ENCODE assay signal across 15 cellular contexts in the genomic region with DNA sequence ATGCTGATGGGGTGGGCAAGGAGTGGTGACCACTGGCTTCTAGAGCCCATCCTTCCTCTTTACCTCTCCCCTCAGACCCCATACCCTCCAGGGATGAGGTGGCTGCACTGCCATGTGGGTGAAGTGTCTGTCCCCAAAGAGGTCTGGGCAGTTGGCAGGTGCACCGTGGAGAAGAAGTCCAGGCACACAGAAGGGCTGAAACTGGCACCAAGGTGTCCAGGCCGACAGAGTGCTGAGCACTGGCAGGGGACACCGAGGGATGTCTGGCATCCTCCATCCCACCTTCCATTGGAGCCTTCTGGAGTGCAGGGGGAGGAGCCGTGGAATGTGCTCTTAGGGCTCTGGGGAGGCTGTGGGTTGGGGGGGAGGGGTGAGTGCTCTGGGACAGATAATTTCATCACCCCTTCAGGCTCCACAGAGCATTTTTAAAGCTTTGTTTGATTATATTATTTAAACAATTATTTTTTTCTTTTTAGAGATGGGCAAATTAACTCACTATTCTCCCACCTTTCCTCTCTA. TPM values are rescaled to one million over a fixed set of nuclear protein-coding genes. Genes with fewer than 3 reads are reported as not detected.
A peak's percentile ranks its signal among the peaks of the same experiment; 100 is the strongest.
DNase-seq lines count a peak whose midpoint lies in the region; ATAC-seq and TF ChIP-seq lines count a peak whose summit lies in the region.
"Had no signal": no experiment of that assay in that cellular context is flagged by ENCODE, and none has a peak within 500 bp of the region (broad histone marks: within the 10 kb centered on the region; RNA-seq: fewer than 3 reads in every experiment).

No MANE protein-coding gene starts in this region.

- peak overlapping the region; percentile 78 for H2AK5ac ChIP-seq in neuronal stem cell (ENCODE audit: low read depth, low read length)

- no peak overlapping the region for H3K4me3 Mint-ChIP-seq in WTC11
- no peak overlapping the region for H3K4me3 Mint-ChIP-seq in activated T-cell treated with anti-CD3 and anti-CD28 coated beads, Interleukin-2, amount 50 U/mL, for 4 hours

- WGBS in neuronal stem cell (ENCODE audit: extremely low coverage in 2 of 2, insufficient read length in 2 of 2, insufficient replicate concordance in 1 of 2), 2 donors: no CpG with 5 or more reads among the region's 4 CpGs

- H3K9me3 ChIP-seq in neuronal stem cell (replicated peaks in 1 of 2; ENCODE audit: control insufficient read depth in 2 of 2, insufficient read depth in 1 of 2, low read depth in 1 of 2, low read length in 2 of 2) (peaks cover 0 to 1% of the 10 kb centered on the region in 2 donors), Peyer's patch (no peaks in the 10 kb centered on the region)

- peaks cover 10 to 38% of the 10 kb centered on the region in 2 donors for H3K4me1 ChIP-seq in neuronal stem cell (ENCODE audit: control insufficient read depth in 2 of 2, insufficient read depth in 1 of 2, low read depth in 1 of 2, low read length in 2 of 2)
- no peaks in the 10 kb centered on the region for H3K4me1 ChIP-seq in Peyer's patch

- H3K36me3 ChIP-seq in neuronal stem cell (replicated peaks in 1 of 2; ENCODE audit: control insufficient read depth in 2 of 2, insufficient read depth in 2 of 2, low read length in 2 of 2): peaks cover 1 to 46% of the 10 kb centered on the region in 2 donors
- no peaks in the 10 kb centered on the region for H3K36me3 ChIP-seq in Peyer's patch

- peak overlapping the region in 1 of 2 donors; percentile 27 for H3K4me3 ChIP-seq in neuronal stem cell (ENCODE audit: low read length in 2 of 2)
- no peak overlapping the region for H3K4me3 ChIP-seq in Peyer's patch
- H3K4me3 ChIP-seq: GM23248, PC-9 had no signal

- no peaks in the 10 kb centered on the region for H3K36me3 Mint-ChIP-seq in WTC11
- H3K36me3 Mint-ChIP-seq in activated T-cell treated with anti-CD3 and anti-CD28 coated beads, Interleukin-2, amount 50 U/mL, for 4 hours (ENCODE audit: insufficient read depth): no peaks in the 10 kb centered on the region

- H3K27me3 Mint-ChIP-seq in WTC11 (ENCODE audit: low read depth): peaks cover 4% of the 10 kb centered on the region
- peaks cover 27% of the 10 kb centered on the region for H3K27me3 Mint-ChIP-seq in activated T-cell treated with anti-CD3 and anti-CD28 coated beads, Interleukin-2, amount 50 U/mL, for 4 hours (ENCODE audit: low read depth)

- no peak overlapping the region for H2AFZ ChIP-seq in neuronal stem cell (ENCODE audit: low read length)
- H2AFZ ChIP-seq: GM23248, PC-9 had no signal

- H3K27me3 ChIP-seq in neuronal stem cell (ENCODE audit: control insufficient read depth in 3 of 3, insufficient read depth in 3 of 3, low read depth in 1 of 3, low read length in 3 of 3) (no peaks in the 10 kb centered on the region), Peyer's patch (no peaks in the 10 kb centered on the region)

- no peak overlapping the region for H3K4me2 ChIP-seq in neuronal stem cell (ENCODE audit: insufficient read depth, low read length, poor library complexity, severe bottlenecking)

- POLR2A ChIA-PET in WTC11 (lab: Charles Lee): no interaction called here

- H4K8ac ChIP-seq in neuronal stem cell (ENCODE audit: low read depth, low read length): no peak overlapping the region

- no peak overlapping the region for H2BK15ac ChIP-seq in neuronal stem cell (ENCODE audit: low read length)

- no peak for TF ChIP-seq CTCF in C4-2B (conservative IDR thresholded peaks at IDR 0.05)
- TF ChIP-seq CTCF in WTC11 (IDR thresholded peaks at IDR 0.05): no peak
- no peak for TF ChIP-seq CTCF in Peyer's patch (IDR thresholded peaks at IDR 0.05)

- peaks cover 35% of the 10 kb centered on the region for H3K4me1 Mint-ChIP-seq in WTC11
- H3K4me1 Mint-ChIP-seq in activated T-cell treated with anti-CD3 and anti-CD28 coated beads, Interleukin-2, amount 50 U/mL, for 4 hours (ENCODE audit: low read depth): no peaks in the 10 kb centered on the region

- H3K9me3 Mint-ChIP-seq in WTC11: no peaks in the 10 kb centered on the region
- no peaks in the 10 kb centered on the region for H3K9me3 Mint-ChIP-seq in activated T-cell treated with anti-CD3 and anti-CD28 coated beads, Interleukin-2, amount 50 U/mL, for 4 hours

- CTCF ChIA-PET in WTC11 (lab: Charles Lee): interaction anchor here (1.4 kb wide), 1 partner anchor 9 kb away, joined by 3 read pairs; no protein-coding TSS in a partner anchor

- ATAC-seq in WTC11: 0 out of 2 replicates have a peak, but pooled peaks have one; percentile 11
- ATAC-seq in activated T-cell treated with anti-CD3 and anti-CD28 coated beads, Interleukin-2, amount 50 U/mL, for 4 hours: no peak

- no peak overlapping the region for H4K91ac ChIP-seq in neuronal stem cell (ENCODE audit: low read depth, low read length, poor library complexity)

- H3K14ac ChIP-seq in neuronal stem cell (ENCODE audit: low read length): no peak overlapping the region

- H3K18ac ChIP-seq in neuronal stem cell (ENCODE audit: low read length): peak overlapping the region; percentile 86

- H3K27ac ChIP-seq in C4-2B: peak overlapping the region; percentile 48
- no peak overlapping the region for H3K27ac ChIP-seq in neuronal stem cell (replicated peaks; ENCODE audit: low read length)
- H3K27ac ChIP-seq in Peyer's patch: no peak overlapping the region
- H3K27ac ChIP-seq: GM23248, PC-9 had no signal

- TF ChIP-seq POLR2A in Peyer's patch (IDR thresholded peaks at IDR 0.05): no peak

- H3K4ac ChIP-seq in neuronal stem cell (ENCODE audit: low read length): no peak overlapping the region

- DNase-seq in WTC11 (ENCODE audit: low spot score) (no peak), left kidney (ENCODE audit: low read depth, low spot score) (peak; percentile 52), neuronal stem cell (ENCODE audit: low spot score) (no peak), Peyer's patch (no peak), midbrain (lab: John Stamatoyannopoulos, UW) (no peak)
- no peak for DNase-seq in activated T-cell treated with anti-CD3 and anti-CD28 coated beads, Interleukin-2, amount 50 U/mL, for 4 hours
- no peak for DNase-seq in activated naive CD4-positive, alpha-beta T cell treated with Interleukin-2 at 50 U/mL for 16 hours
- DNase-seq: DMS 273 treated with DMSO at 0.1 percent for 48 hours, GM23248, KBM-7, NCI-H146, NCI-H446, PC-9, SHP77 treated with DMSO at 0.1 percent for 48 hours had no signal

- H3K23ac ChIP-seq in neuronal stem cell (ENCODE audit: low read depth, low read length, poor library complexity): peak overlapping the region; percentile 90

- H2BK12ac ChIP-seq in neuronal stem cell (ENCODE audit: low read length): no peak overlapping the region

- peaks cover 8% of the 10 kb centered on the region for H3K79me1 ChIP-seq in neuronal stem cell (ENCODE audit: low read depth, low read length)

- no peak overlapping the region for H3K27ac Mint-ChIP-seq in WTC11

- peak overlapping the region; percentile 77 for H3K9ac ChIP-seq in neuronal stem cell (ENCODE audit: low read depth, low read length, poor library complexity)
- H3K9ac ChIP-seq: GM23248 had no signal

- no peak overlapping the region for H2BK5ac ChIP-seq in neuronal stem cell (ENCODE audit: low read length)

- H2BK120ac ChIP-seq in neuronal stem cell (ENCODE audit: low read depth, low read length): no peak overlapping the region

TF ChIP-seq in WTC11, 78 proteins besides CTCF, POLR2A, EP300 and RAD21:
- peak; percentile 36; the same call in 1 of the 2 replicates for TF ChIP-seq FOXP1 (CRISPR knock-in tag; IDR thresholded peaks at IDR 0.05; ENCODE audit: borderline replicate concordance)
- TF ChIP-seq, protein P1, sequence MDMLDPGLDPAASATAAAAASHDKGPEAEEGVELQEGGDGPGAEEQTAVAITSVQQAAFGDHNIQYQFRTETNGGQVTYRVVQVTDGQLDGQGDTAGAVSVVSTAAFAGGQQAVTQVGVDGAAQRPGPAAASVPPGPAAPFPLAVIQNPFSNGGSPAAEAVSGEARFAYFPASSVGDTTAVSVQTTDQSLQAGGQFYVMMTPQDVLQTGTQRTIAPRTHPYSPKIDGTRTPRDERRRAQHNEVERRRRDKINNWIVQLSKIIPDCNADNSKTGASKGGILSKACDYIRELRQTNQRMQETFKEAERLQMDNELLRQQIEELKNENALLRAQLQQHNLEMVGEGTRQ (CRISPR knock-in tag; IDR thresholded peaks at IDR 0.05): no peak
- TF ChIP-seq, protein P2, sequence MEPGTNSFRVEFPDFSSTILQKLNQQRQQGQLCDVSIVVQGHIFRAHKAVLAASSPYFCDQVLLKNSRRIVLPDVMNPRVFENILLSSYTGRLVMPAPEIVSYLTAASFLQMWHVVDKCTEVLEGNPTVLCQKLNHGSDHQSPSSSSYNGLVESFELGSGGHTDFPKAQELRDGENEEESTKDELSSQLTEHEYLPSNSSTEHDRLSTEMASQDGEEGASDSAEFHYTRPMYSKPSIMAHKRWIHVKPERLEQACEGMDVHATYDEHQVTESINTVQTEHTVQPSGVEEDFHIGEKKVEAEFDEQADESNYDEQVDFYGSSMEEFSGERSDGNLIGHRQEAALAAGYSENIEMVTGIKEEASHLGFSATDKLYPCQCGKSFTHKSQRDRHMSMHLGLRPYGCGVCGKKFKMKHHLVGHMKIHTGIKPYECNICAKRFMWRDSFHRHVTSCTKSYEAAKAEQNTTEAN (CRISPR knock-in tag; IDR thresholded peaks at IDR 0.05): 0 out of 2 replicates have a peak, but pooled peaks have one; percentile 19

RNA-seq across cellular contexts. Expression of a gene that starts 37.9 kb away (rescaled TPM):
- total RNA-seq in WTC11 (2021) (1.9 to 3.7 TPM (median 2.3 TPM) in 3 replicates), Peyer's patch (1 to 10 TPM in 2 of 4 donors, not detected in 2; 1.4 to 8.3 TPM)
- polyA plus RNA-seq in neuronal stem cell (2013, experiment 1 of 2): 20.5 TPM
- polyA plus RNA-seq in neuronal stem cell (2013, experiment 2 of 2): 20.4 TPM
- total RNA-seq in activated T-cell treated with anti-CD3 and anti-CD28 coated beads, Interleukin-2, amount 50 U/mL, for 4 hours: under 1 TPM in 1 of 3 donors, not detected in 2; 0.38 TPM
- total RNA-seq: PC-9 had no signal
